Comparison of ENCODE assay signal across 15 cellular contexts in genomic region chr6:234706-235372, GRCh38. TPM values are rescaled to one million over a fixed set of nuclear protein-coding genes. Genes with fewer than 3 reads are reported as not detected.
DNase-seq lines count a peak whose midpoint lies in the region; ATAC-seq, FAIRE-seq and TF ChIP-seq lines count a peak whose summit lies in the region.
"Had no signal": no experiment of that assay in that cellular context is flagged by ENCODE, and none has a peak within 500 bp of the region (broad histone marks: within the 10 kb centered on the region; RNA-seq: fewer than 3 reads in every experiment).

No MANE protein-coding gene starts in this region.

- H4K20me1 ChIP-seq in KMS-11 (ENCODE audit: insufficient read depth) (no peaks in the 10 kb centered on the region), K562 (replicated peaks; ENCODE audit: control insufficient read depth, insufficient read depth, low read length) (no peaks in the 10 kb centered on the region)

- H3K9me3 Mint-ChIP-seq in activated naive CD4-positive, alpha-beta T cell treated with anti-CD3 and anti-CD28 coated beads, Interleukin-2, amount 50 U/mL, for 24 hours = no peaks in the 10 kb centered on the region
- H3K9me3 Mint-ChIP-seq in stimulated activated naive B cell treated with anti-CD40 and anti-IgM and Interleukin-4, amounts not matched to agents 10 μg/mL and 1 μg/mL and 100 μg/mL, for 72 hours = no peaks in the 10 kb centered on the region
- no peaks in the 10 kb centered on the region for H3K9me3 Mint-ChIP-seq in MCF 10A (ENCODE audit: unreplicated experiment)

- peak overlapping the region; percentile 79; the same call in 1 of the 2 replicates for H3K4me2 ChIP-seq in KMS-11
- no peak overlapping the region for H3K4me2 ChIP-seq in K562 (ENCODE audit: insufficient read depth, low read length)

- CTCF ChIA-PET in K562 (lab: Yijun Ruan, JAX; ENCODE audit: low intra/inter-chr PET ratio) = no interaction called here
- CTCF ChIA-PET in MCF 10A (lab: Yijun Ruan, JAX) = interaction anchor here (0.6 kb wide), 1 partner anchor 11 kb away, joined by 3 read pairs; no protein-coding TSS in a partner anchor

- in situ Hi-C loops in K562 (cut with MboI) = no loop called here

- no peak for TF ChIP-seq EP300 in K562 (IDR thresholded peaks at IDR 0.05; ENCODE audit: low read length)

- H3K9ac ChIP-seq in KMS-11 (no peak overlapping the region), K562 (ENCODE audit: insufficient read depth in 1 of 2, low read depth in 2 of 2, low read length in 2 of 2) (no peak overlapping the region)

- H3K36me3 ChIP-seq in KMS-11 (ENCODE audit: insufficient read depth) = no peaks in the 10 kb centered on the region
- H3K36me3 ChIP-seq in K562 (ENCODE audit: control insufficient read depth, insufficient read depth, low read length) = no peaks in the 10 kb centered on the region
- H3K36me3 ChIP-seq: suprapubic skin had no signal

- FAIRE-seq in K562 (lab: Jason Lieb, UNC) = no peak
- FAIRE-seq: endometrium had no signal

- no peak for TF ChIP-seq POLR2A in K562 (conservative IDR thresholded peaks at IDR 0.05)

- H3K9me1 ChIP-seq in K562 (ENCODE audit: control insufficient read depth, insufficient read depth, low read length) = no peaks in the 10 kb centered on the region

- TF ChIP-seq RAD21 in K562 (CRISPR knock-in tag; conservative IDR thresholded peaks at IDR 0.05 in 1 of 2, IDR thresholded peaks at IDR 0.05 in 1 of 2) = no peak

- intact Hi-C loops in K562 (cut with micrococcal nuclease) (no loop called here), MCF 10A (cut with micrococcal nuclease) (no loop called here)

- DNase-seq in activated naive CD4-positive, alpha-beta T cell treated with Interleukin-2 at 50 U/mL for 16 hours = no peak
- DNase-seq in K562 (ENCODE audit: extremely low read depth in 1 of 4, low spot score in 3 of 4) (no peak), MCF 10A (ENCODE audit: unreplicated experiment) (no peak)
- DNase-seq in stimulated activated naive B cell treated with anti-CD40 and anti-IgM and Interleukin-4, amounts not matched to agents 10 μg/mL and 1 μg/mL and 100 μg/mL, for 72 hours = no peak
- DNase-seq: amniotic stem cell; central memory CD4-positive, alpha-beta T cell; hypothalamus had no signal

- WGBS in K562 (ENCODE audit: insufficient coverage, low coverage, missing lambda C conversion rate) = 0% methylated on average over 3 of the region's 3 CpGs

- H3K4me3 ChIP-seq in KMS-11 (IDR thresholded peaks at IDR 0.05; ENCODE audit: insufficient read depth, low read depth, low read length) = no peak overlapping the region
- no peak overlapping the region for H3K4me3 ChIP-seq in K562

- H3K27me3 ChIP-seq in KMS-11 (ENCODE audit: insufficient read depth, low read depth) (no peaks in the 10 kb centered on the region), K562 (ENCODE audit: control insufficient read depth in 2 of 2, insufficient read depth in 2 of 2, low read length in 2 of 2) (peaks cover 15 to 41% of the 10 kb centered on the region in 2 experiments)
- H3K27me3 ChIP-seq: suprapubic skin had no signal

- peak overlapping the region; percentile 55 for H3K4me3 Mint-ChIP-seq in activated naive CD4-positive, alpha-beta T cell treated with anti-CD3 and anti-CD28 coated beads, Interleukin-2, amount 50 U/mL, for 24 hours
- H3K4me3 Mint-ChIP-seq in stimulated activated naive B cell treated with anti-CD40 and anti-IgM and Interleukin-4, amounts not matched to agents 10 μg/mL and 1 μg/mL and 100 μg/mL, for 72 hours = no peak overlapping the region
- no peak overlapping the region for H3K4me3 Mint-ChIP-seq in MCF 10A (ENCODE audit: unreplicated experiment)

- TF ChIP-seq CTCF in KMS-11 (conservative IDR thresholded peaks at IDR 0.05; ENCODE audit: low read depth, low read length) (no peak), K562 (IDR thresholded peaks at IDR 0.05 in 2 of 3, conservative IDR thresholded peaks at IDR 0.05 in 1 of 3; ENCODE audit: insufficient read depth in 2 of 3, low read depth in 1 of 3, low read length in 3 of 3) (no peak), MCF 10A (IDR thresholded peaks at IDR 0.05; ENCODE audit: unreplicated experiment) (no peak)

- BruUV-seq in K562 (replicated peaks; lab: Mats Ljungman, UMichigan) (no TSS peak), MCF 10A (replicated peaks; lab: Mats Ljungman, UMichigan) (no TSS peak)

- H3K27me3 Mint-ChIP-seq in activated naive CD4-positive, alpha-beta T cell treated with anti-CD3 and anti-CD28 coated beads, Interleukin-2, amount 50 U/mL, for 24 hours = no peaks in the 10 kb centered on the region
- no peaks in the 10 kb centered on the region for H3K27me3 Mint-ChIP-seq in stimulated activated naive B cell treated with anti-CD40 and anti-IgM and Interleukin-4, amounts not matched to agents 10 μg/mL and 1 μg/mL and 100 μg/mL, for 72 hours
- no peaks in the 10 kb centered on the region for H3K27me3 Mint-ChIP-seq in MCF 10A (ENCODE audit: insufficient read depth, unreplicated experiment)

- peaks cover 43% of the 10 kb centered on the region for H3K4me1 Mint-ChIP-seq in activated naive CD4-positive, alpha-beta T cell treated with anti-CD3 and anti-CD28 coated beads, Interleukin-2, amount 50 U/mL, for 24 hours
- H3K4me1 Mint-ChIP-seq in stimulated activated naive B cell treated with anti-CD40 and anti-IgM and Interleukin-4, amounts not matched to agents 10 μg/mL and 1 μg/mL and 100 μg/mL, for 72 hours = peaks cover 41 to 55% of the 10 kb centered on the region in 2 donors
- peaks cover 10% of the 10 kb centered on the region for H3K4me1 Mint-ChIP-seq in MCF 10A (ENCODE audit: insufficient read depth, unreplicated experiment)

- peak overlapping the region; percentile 92 for H3K27ac Mint-ChIP-seq in activated naive CD4-positive, alpha-beta T cell treated with anti-CD3 and anti-CD28 coated beads, Interleukin-2, amount 50 U/mL, for 24 hours
- H3K27ac Mint-ChIP-seq in stimulated activated naive B cell treated with anti-CD40 and anti-IgM and Interleukin-4, amounts not matched to agents 10 μg/mL and 1 μg/mL and 100 μg/mL, for 72 hours = peak overlapping the region; percentile 88
- H3K27ac Mint-ChIP-seq in MCF 10A (ENCODE audit: low read depth, unreplicated experiment) = no peak overlapping the region

- peaks cover 38% of the 10 kb centered on the region for H3K4me1 ChIP-seq in KMS-11 (ENCODE audit: low read depth, poor library complexity, severe bottlenecking)
- no peaks in the 10 kb centered on the region for H3K4me1 ChIP-seq in K562 (replicated peaks in 1 of 2; ENCODE audit: control insufficient read depth in 2 of 2, insufficient read depth in 2 of 2, low read length in 2 of 2)

- H3K27ac ChIP-seq in KMS-11 (no peak overlapping the region), K562 (ENCODE audit: extremely low read depth, low read depth, low read length) (no peak overlapping the region)
- H3K27ac ChIP-seq: suprapubic skin had no signal

- H3K79me2 ChIP-seq in KMS-11 (ENCODE audit: insufficient read depth, low read depth) (no peaks in the 10 kb centered on the region), K562 (ENCODE audit: control insufficient read depth, insufficient read depth, low read length) (no peaks in the 10 kb centered on the region)

- POLR2A ChIA-PET in K562 (lab: Yijun Ruan, JAX) (interaction anchor here (1.0 to 1.3 kb wide), 3 partner anchors 8 to 14 kb away, joined by 3 to 5 read pairs (median 3); no protein-coding TSS in a partner anchor), MCF 10A (lab: Yijun Ruan, JAX) (interaction anchor here (1.5 kb wide), 1 partner anchor 13 kb away, joined by 4 read pairs; no protein-coding TSS in a partner anchor)

- H2AFZ ChIP-seq in KMS-11 (ENCODE audit: low read depth) (no peak overlapping the region), K562 (ENCODE audit: low read depth, low read length) (no peak overlapping the region)

- no peaks in the 10 kb centered on the region for H3K36me3 Mint-ChIP-seq in activated naive CD4-positive, alpha-beta T cell treated with anti-CD3 and anti-CD28 coated beads, Interleukin-2, amount 50 U/mL, for 24 hours
- no peaks in the 10 kb centered on the region for H3K36me3 Mint-ChIP-seq in stimulated activated naive B cell treated with anti-CD40 and anti-IgM and Interleukin-4, amounts not matched to agents 10 μg/mL and 1 μg/mL and 100 μg/mL, for 72 hours
- H3K36me3 Mint-ChIP-seq in MCF 10A (ENCODE audit: insufficient read depth, unreplicated experiment) = no peaks in the 10 kb centered on the region

- H3K9me3 ChIP-seq in K562 (replicated peaks; ENCODE audit: control insufficient read depth, insufficient read depth, low read depth, low read length) = no peaks in the 10 kb centered on the region
- H3K9me3 ChIP-seq: suprapubic skin had no signal

- ATAC-seq in K562 (no peak), GM19455 (IDR thresholded peaks at IDR 0.05; ENCODE audit: unreplicated experiment) (no peak), HG02623 (IDR thresholded peaks at IDR 0.05; ENCODE audit: unreplicated experiment) (no peak)
- ATAC-seq in stimulated activated naive B cell treated with anti-CD40 and anti-IgM and Interleukin-4, amounts not matched to agents 10 μg/mL and 1 μg/mL and 100 μg/mL, for 72 hours (replicated peaks) = no peak
- ATAC-seq: right cardiac atrium, SK-N-SH treated with all-trans-retinoic acid at 6 μM for 48 hours had no signal

TF ChIP-seq in K562, 482 proteins besides CTCF, POLR2A, EP300 and RAD21 (continues in another document):
- TF ChIP-seq KLF1 (tag; IDR thresholded peaks at IDR 0.05) = no peak

RNA-seq across cellular contexts. Expression of gene DUSP22, which starts 57.4 kb away (rescaled TPM):
- 24.8 and 31.0 TPM in 2 replicates for total RNA-seq in K562 (2011; cell fraction: chromatin; rRNA removed; ENCODE audit: low replicate concordance)
- total RNA-seq in K562 (2011; cell fraction: nucleolus; rRNA removed) = 15.9 and 18.3 TPM in 2 replicates
- 24.7 and 35.4 TPM in 2 replicates for total RNA-seq in K562 (2011; cell fraction: nucleoplasm; rRNA removed)
- total RNA-seq in K562 (2014; rRNA removed) (11.8 and 14.0 TPM in 2 replicates), K562 (2014; rRNA removed; fragmentation: Illumina TruSeq; extraction: Trizol) (10.3 and 12.3 TPM in 2 replicates), K562 (2015; rRNA removed; fragmentation: Illumina TruSeq; extraction: Trizol) (10.0 TPM in 2 replicates), K562 (2021) (19.4 TPM in 2 replicates), MCF 10A (2022) (29.4 and 40.7 TPM in 2 replicates)
- polyA plus RNA-seq in K562 (2011; rRNA removed) (10.4 and 14.3 TPM in 2 replicates), K562 (2014; fragmentation: Illumina TruSeq; extraction: Trizol) (13.8 and 14.4 TPM in 2 replicates), K562 (2014; fragmentation: Nextera tagmentation; extraction: Ambion mirVana) (1 to 10 TPM; 9.3 to 9.6 TPM), K562 (2014; rRNA removed) (14.7 and 17.5 TPM in 2 replicates)
- polyA plus RNA-seq in K562 (2011; cell fraction: cytosol; rRNA removed) = 9.5 and 14.9 TPM in 2 replicates
- polyA plus RNA-seq in K562 (2011; cell fraction: nucleus; rRNA removed) = 50.7 and 53.8 TPM in 2 replicates
- polyA plus RNA-seq in K562 (2012) = 16.9 and 37.3 TPM in 2 replicates
- 7.9 and 8.9 TPM in 2 replicates for polyA minus RNA-seq in K562 (2011; rRNA and poly(A)+ RNA removed)
- 5.4 and 9.0 TPM in 2 replicates for polyA minus RNA-seq in K562 (2011; cell fraction: cytosol; rRNA and poly(A)+ RNA removed)
- polyA minus RNA-seq in K562 (2011; cell fraction: nucleus; rRNA and poly(A)+ RNA removed) = 10.0 and 16.2 TPM in 2 replicates
